Comparison of ENCODE assay signal across 9 cellular contexts in the genomic region with DNA sequence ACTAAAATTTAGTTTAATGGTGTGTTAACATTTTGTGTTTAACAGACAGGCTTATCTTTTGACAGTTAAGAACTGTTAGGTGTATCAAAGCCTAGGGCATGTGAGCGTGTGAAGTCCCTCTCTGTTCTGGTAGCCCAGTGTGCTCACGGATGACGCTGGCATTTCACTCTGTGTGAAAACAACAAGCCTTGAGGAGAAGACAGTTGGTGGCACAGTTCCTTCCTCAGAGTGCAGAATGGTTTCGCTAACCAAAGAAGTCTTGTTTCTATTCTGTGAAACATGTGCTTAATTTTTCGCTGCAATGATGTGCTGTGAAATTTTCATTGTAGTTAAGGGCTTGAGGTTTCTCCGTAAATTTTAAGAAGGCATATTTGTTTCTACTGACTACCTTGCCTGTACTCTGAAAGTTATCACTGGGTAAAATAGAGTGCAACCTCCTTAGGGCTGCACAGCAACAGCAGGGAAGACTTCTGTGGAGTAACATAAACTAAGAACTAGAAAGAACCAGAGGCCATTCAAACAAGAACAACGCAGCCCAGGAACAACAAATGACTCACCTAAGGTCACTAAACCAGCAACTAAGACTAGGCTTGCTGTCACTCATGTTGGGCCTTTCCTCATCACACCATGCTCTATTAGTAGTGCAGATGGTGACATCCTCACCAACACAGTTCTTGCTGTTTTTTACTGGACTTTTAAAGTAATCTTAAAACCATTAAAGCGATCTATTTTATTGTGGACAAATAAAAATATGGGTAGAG. TPM values are rescaled to one million over a fixed set of nuclear protein-coding genes. Genes with fewer than 3 reads are reported as not detected.
DNase-seq lines count a peak whose midpoint lies in the region; ATAC-seq, FAIRE-seq and TF ChIP-seq lines count a peak whose summit lies in the region.
"Had no signal": no experiment of that assay in that cellular context is flagged by ENCODE, and none has a peak within 500 bp of the region (broad histone marks: within the 10 kb centered on the region; RNA-seq: fewer than 3 reads in every experiment).

No MANE protein-coding gene starts in this region.

- TF ChIP-seq CTCF in sigmoid colon (IDR thresholded peaks at IDR 0.05) = no peak

- no peaks in the 10 kb centered on the region for H3K27me3 ChIP-seq in sigmoid colon

- H3K36me3 ChIP-seq in sigmoid colon = peaks cover 0 to 10% (median 0%) of the 10 kb centered on the region in 4 donors

- intact Hi-C loops in activated T-helper 2 cell treated with anti-CD3 and anti-CD28 coated beads, Interferon-gamma antibody, Interleukin-2, Interleukin-4, amounts not matched to agents 10 μg/mL and 5 μg/mL and 100 μg/mL, durations not matched to agents 14 hours and 24 hours and 36 hours (cut with micrococcal nuclease) = loop anchor here (5.0 to 10.0 kb wide), 5 partner anchors 311 to 472 kb away; a partner anchor contains a TSS
- intact Hi-C loops in sigmoid colon (cut with DNase I) (no loop called here), cardiac septum (cut with DNase I) (no loop called here)

- peak; percentile 68 for ATAC-seq in HG02885 (IDR thresholded peaks at IDR 0.05; ENCODE audit: poor library complexity, unreplicated experiment)

- H3K4me1 Mint-ChIP-seq in activated T-helper 2 cell treated with anti-CD3 and anti-CD28 coated beads, Interferon-gamma antibody, Interleukin-2, Interleukin-4, amounts not matched to agents 10 μg/mL and 5 μg/mL and 100 μg/mL, durations not matched to agents 14 hours and 24 hours and 36 hours (ENCODE audit: low read depth) = peaks cover 35% of the 10 kb centered on the region

- H3K4me3 Mint-ChIP-seq in activated T-helper 2 cell treated with anti-CD3 and anti-CD28 coated beads, Interferon-gamma antibody, Interleukin-2, Interleukin-4, amounts not matched to agents 10 μg/mL and 5 μg/mL and 100 μg/mL, durations not matched to agents 14 hours and 24 hours and 36 hours (ENCODE audit: low read depth) = no peak overlapping the region

- peak overlapping the region; percentile 93 for H3K27ac Mint-ChIP-seq in activated T-helper 2 cell treated with anti-CD3 and anti-CD28 coated beads, Interferon-gamma antibody, Interleukin-2, Interleukin-4, amounts not matched to agents 10 μg/mL and 5 μg/mL and 100 μg/mL, durations not matched to agents 14 hours and 24 hours and 36 hours

- H3K9me3 Mint-ChIP-seq in activated T-helper 2 cell treated with anti-CD3 and anti-CD28 coated beads, Interferon-gamma antibody, Interleukin-2, Interleukin-4, amounts not matched to agents 10 μg/mL and 5 μg/mL and 100 μg/mL, durations not matched to agents 14 hours and 24 hours and 36 hours = peaks cover 4% of the 10 kb centered on the region

- no peaks in the 10 kb centered on the region for H3K27me3 Mint-ChIP-seq in activated T-helper 2 cell treated with anti-CD3 and anti-CD28 coated beads, Interferon-gamma antibody, Interleukin-2, Interleukin-4, amounts not matched to agents 10 μg/mL and 5 μg/mL and 100 μg/mL, durations not matched to agents 14 hours and 24 hours and 36 hours (ENCODE audit: low read depth)

- FAIRE-seq in GM19239 (lab: Jason Lieb, UNC) = peak; percentile 71

- DNase-seq in GM19239 (ENCODE audit: insufficient read length, low spot score) = no peak
- DNase-seq in activated T-helper 2 cell treated with anti-CD3 and anti-CD28 coated beads, Interferon-gamma antibody, Interleukin-2, Interleukin-4, amounts not matched to agents 10 μg/mL and 5 μg/mL and 100 μg/mL, durations not matched to agents 14 hours and 24 hours and 36 hours (ENCODE audit: low spot score) = no peak
- no peak for DNase-seq in sigmoid colon
- DNase-seq in EL = no peak
- DNase-seq in NCI-H82 (lab: John Stamatoyannopoulos, UW) = no peak
- DNase-seq in cardiac septum (ENCODE audit: low spot score) = no peak
- DNase-seq: KBM-7, lower lobe of right lung had no signal

- peak overlapping the region; percentile 75 to 82 (median 78) for H3K27ac ChIP-seq in sigmoid colon
- H3K27ac ChIP-seq: lower lobe of right lung had no signal

- no peaks in the 10 kb centered on the region for H3K9me3 ChIP-seq in sigmoid colon
- H3K9me3 ChIP-seq: lower lobe of right lung had no signal

- H3K4me1 ChIP-seq in sigmoid colon = peaks cover 0 to 71% (median 33%) of the 10 kb centered on the region in 4 donors

- H3K4me3 ChIP-seq in sigmoid colon = no peak overlapping the region
- H3K4me3 ChIP-seq: lower lobe of right lung had no signal

- peaks cover 64% of the 10 kb centered on the region for H3K36me3 Mint-ChIP-seq in activated T-helper 2 cell treated with anti-CD3 and anti-CD28 coated beads, Interferon-gamma antibody, Interleukin-2, Interleukin-4, amounts not matched to agents 10 μg/mL and 5 μg/mL and 100 μg/mL, durations not matched to agents 14 hours and 24 hours and 36 hours (ENCODE audit: low read depth)

- TF ChIP-seq POLR2A in sigmoid colon (IDR thresholded peaks at IDR 0.05) = no peak

- TF ChIP-seq EP300 in sigmoid colon (IDR thresholded peaks at IDR 0.05) = no peak

- WGBS in sigmoid colon, 2 donors = 69 to 77% methylated on average over 8 of the region's 8 CpGs

RNA-seq across cellular contexts. Expression of a gene that starts 33.4 kb away (rescaled TPM):
- 76.0 and 79.5 TPM in 2 replicates for total RNA-seq in activated T-helper 2 cell treated with anti-CD3 and anti-CD28 coated beads, Interferon-gamma antibody, Interleukin-2, Interleukin-4, amounts not matched to agents 10 μg/mL and 5 μg/mL and 100 μg/mL, durations not matched to agents 14 hours and 24 hours and 36 hours
- total RNA-seq in sigmoid colon = 10 to 100 TPM; 52.0 to 56.4 (median 53.7) TPM
- polyA plus RNA-seq in sigmoid colon = 10 to 100 TPM; 34.2 to 38.6 (median 38.6) TPM
- 53.4 TPM for total RNA-seq in cardiac septum
